17 cellular contexts compared by ENCODE assay signal in genomic region chr2:113103958-113104627, GRCh38. TPM values are rescaled to one million over a fixed set of nuclear protein-coding genes. Genes with fewer than 3 reads are reported as not detected.
DNase-seq lines count a peak whose midpoint lies in the region; ATAC-seq and TF ChIP-seq lines count a peak whose summit lies in the region.
"Had no signal": no experiment of that assay in that cellular context is flagged by ENCODE, and none has a peak within 500 bp of the region (broad histone marks: within the 10 kb centered on the region; RNA-seq: fewer than 3 reads in every experiment).

No MANE protein-coding gene starts in this region.

- H3K27me3 ChIP-seq in foreskin keratinocyte = no peaks in the 10 kb centered on the region
- H3K27me3 ChIP-seq: hepatocyte had no signal

- ATAC-seq in activated CD8-positive, alpha-beta T cell treated with anti-CD3 and anti-CD28 coated beads for 36 hours = peak; percentile 82
- ATAC-seq in activated CD8-positive, alpha-beta T cell treated with anti-CD3 and anti-CD28 coated beads, Interleukin-2, amount 10 ng/mL, durations not matched to agents 7 days and 5 days = no peak
- ATAC-seq in activated T-cell treated with anti-CD3 and anti-CD28 coated beads, Interleukin-2, amount 50 U/mL, for 4 hours = peak; percentile 82 to 83
- peak; percentile 24 for ATAC-seq in foreskin keratinocyte
- ATAC-seq in stimulated activated memory B cell treated with anti-CD40 and anti-IgM and Interleukin-4, amounts not matched to agents 10 μg/mL and 1 μg/mL and 100 μg/mL, for 72 hours = peak; percentile 90
- ATAC-seq: left cardiac atrium had no signal

- CTCF ChIA-PET in activated CD8-positive, alpha-beta T cell treated with anti-CD3 and anti-CD28 coated beads for 36 hours (lab: Charles Lee) = interaction anchor here (1.5 to 3.7 kb wide), 3 partner anchors 24 to 95 kb away, joined by 3 to 37 read pairs (median 7); no protein-coding TSS in a partner anchor
- CTCF ChIA-PET in activated CD8-positive, alpha-beta T cell treated with anti-CD3 and anti-CD28 coated beads, Interleukin-2, amount 10 ng/mL, durations not matched to agents 7 days and 5 days (lab: Charles Lee) = interaction anchor here (0.7 to 1.5 kb wide), 4 partner anchors 9 to 34 kb away, joined by 3 to 6 read pairs (median 3); no protein-coding TSS in a partner anchor

- TF ChIP-seq CTCF in activated CD8-positive, alpha-beta T cell treated with anti-CD3 and anti-CD28 coated beads for 36 hours (IDR thresholded peaks at IDR 0.05) = no peak
- TF ChIP-seq CTCF in foreskin keratinocyte (conservative IDR thresholded peaks at IDR 0.05) = no peak

- no peaks in the 10 kb centered on the region for H3K4me1 ChIP-seq in foreskin keratinocyte
- H3K4me1 ChIP-seq: prostate gland had no signal

- H3K27me3 Mint-ChIP-seq in activated CD8-positive, alpha-beta T cell treated with anti-CD3 and anti-CD28 coated beads for 36 hours = no peaks in the 10 kb centered on the region
- peaks cover 2% of the 10 kb centered on the region for H3K27me3 Mint-ChIP-seq in activated CD8-positive, alpha-beta T cell treated with anti-CD3 and anti-CD28 coated beads, Interleukin-2, amount 10 ng/mL, durations not matched to agents 7 days and 5 days (ENCODE audit: low read depth)
- peaks cover 6% of the 10 kb centered on the region for H3K27me3 Mint-ChIP-seq in activated T-cell treated with anti-CD3 and anti-CD28 coated beads, Interleukin-2, amount 50 U/mL, for 4 hours (ENCODE audit: low read depth)
- peaks cover 11% of the 10 kb centered on the region for H3K27me3 Mint-ChIP-seq in stimulated activated memory B cell treated with anti-CD40 and anti-IgM and Interleukin-4, amounts not matched to agents 10 μg/mL and 1 μg/mL and 100 μg/mL, for 72 hours

- H3K36me3 Mint-ChIP-seq in activated CD8-positive, alpha-beta T cell treated with anti-CD3 and anti-CD28 coated beads for 36 hours (ENCODE audit: low read depth) = peaks cover 9% of the 10 kb centered on the region
- H3K36me3 Mint-ChIP-seq in activated CD8-positive, alpha-beta T cell treated with anti-CD3 and anti-CD28 coated beads, Interleukin-2, amount 10 ng/mL, durations not matched to agents 7 days and 5 days (ENCODE audit: low read depth) = peaks cover 7% of the 10 kb centered on the region
- no peaks in the 10 kb centered on the region for H3K36me3 Mint-ChIP-seq in activated T-cell treated with anti-CD3 and anti-CD28 coated beads, Interleukin-2, amount 50 U/mL, for 4 hours (ENCODE audit: insufficient read depth)
- no peaks in the 10 kb centered on the region for H3K36me3 Mint-ChIP-seq in stimulated activated memory B cell treated with anti-CD40 and anti-IgM and Interleukin-4, amounts not matched to agents 10 μg/mL and 1 μg/mL and 100 μg/mL, for 72 hours

- H3K4me1 Mint-ChIP-seq in activated CD8-positive, alpha-beta T cell treated with anti-CD3 and anti-CD28 coated beads for 36 hours (ENCODE audit: low read depth) = peaks cover 38% of the 10 kb centered on the region
- H3K4me1 Mint-ChIP-seq in activated CD8-positive, alpha-beta T cell treated with anti-CD3 and anti-CD28 coated beads, Interleukin-2, amount 10 ng/mL, durations not matched to agents 7 days and 5 days (ENCODE audit: low read depth) = peaks cover 24% of the 10 kb centered on the region
- H3K4me1 Mint-ChIP-seq in activated T-cell treated with anti-CD3 and anti-CD28 coated beads, Interleukin-2, amount 50 U/mL, for 4 hours (ENCODE audit: low read depth) = peaks cover 29% of the 10 kb centered on the region
- peaks cover 19% of the 10 kb centered on the region for H3K4me1 Mint-ChIP-seq in stimulated activated memory B cell treated with anti-CD40 and anti-IgM and Interleukin-4, amounts not matched to agents 10 μg/mL and 1 μg/mL and 100 μg/mL, for 72 hours

- peak overlapping the region; percentile 7 for H3K4me3 Mint-ChIP-seq in activated CD8-positive, alpha-beta T cell treated with anti-CD3 and anti-CD28 coated beads for 36 hours
- H3K4me3 Mint-ChIP-seq in activated CD8-positive, alpha-beta T cell treated with anti-CD3 and anti-CD28 coated beads, Interleukin-2, amount 10 ng/mL, durations not matched to agents 7 days and 5 days = no peak overlapping the region
- H3K4me3 Mint-ChIP-seq in activated T-cell treated with anti-CD3 and anti-CD28 coated beads, Interleukin-2, amount 50 U/mL, for 4 hours = no peak overlapping the region
- H3K4me3 Mint-ChIP-seq in stimulated activated memory B cell treated with anti-CD40 and anti-IgM and Interleukin-4, amounts not matched to agents 10 μg/mL and 1 μg/mL and 100 μg/mL, for 72 hours = no peak overlapping the region

- intact Hi-C loops in activated CD8-positive, alpha-beta T cell treated with anti-CD3 and anti-CD28 coated beads for 36 hours (cut with micrococcal nuclease) = no loop called here

- DNase-seq in activated CD8-positive, alpha-beta T cell treated with anti-CD3 and anti-CD28 coated beads for 36 hours = peak; percentile 71
- DNase-seq in activated CD8-positive, alpha-beta T cell treated with anti-CD3 and anti-CD28 coated beads, Interleukin-2, amount 10 ng/mL, durations not matched to agents 7 days and 5 days = no peak
- DNase-seq in activated T-cell treated with anti-CD3 and anti-CD28 coated beads, Interleukin-2, amount 50 U/mL, for 4 hours = no peak
- DNase-seq in foreskin keratinocyte (peak in 1 of 2 donors; percentile 11), NCI-H69 (lab: John Stamatoyannopoulos, UW) (no peak), glomerular visceral epithelial cell (ENCODE audit: extremely low spot score) (no peak), HuH-7.5 (ENCODE audit: low spot score) (no peak)
- DNase-seq: Kasumi-1, left cardiac atrium, NCI-H187 treated with DMSO at 0.1 percent for 48 hours, NCI-H748 treated with DMSO at 0.1 percent for 48 hours, RPMI8226 had no signal

- peaks cover 19% of the 10 kb centered on the region for H3K9me3 Mint-ChIP-seq in activated CD8-positive, alpha-beta T cell treated with anti-CD3 and anti-CD28 coated beads for 36 hours
- peaks cover 7% of the 10 kb centered on the region for H3K9me3 Mint-ChIP-seq in activated CD8-positive, alpha-beta T cell treated with anti-CD3 and anti-CD28 coated beads, Interleukin-2, amount 10 ng/mL, durations not matched to agents 7 days and 5 days (ENCODE audit: insufficient read depth)
- H3K9me3 Mint-ChIP-seq in activated T-cell treated with anti-CD3 and anti-CD28 coated beads, Interleukin-2, amount 50 U/mL, for 4 hours = peaks cover 9% of the 10 kb centered on the region
- peaks cover 6% of the 10 kb centered on the region for H3K9me3 Mint-ChIP-seq in stimulated activated memory B cell treated with anti-CD40 and anti-IgM and Interleukin-4, amounts not matched to agents 10 μg/mL and 1 μg/mL and 100 μg/mL, for 72 hours

- H3K27ac Mint-ChIP-seq in activated CD8-positive, alpha-beta T cell treated with anti-CD3 and anti-CD28 coated beads for 36 hours = peak overlapping the region; percentile 87
- no peak overlapping the region for H3K27ac Mint-ChIP-seq in activated CD8-positive, alpha-beta T cell treated with anti-CD3 and anti-CD28 coated beads, Interleukin-2, amount 10 ng/mL, durations not matched to agents 7 days and 5 days
- peak overlapping the region; percentile 28 for H3K27ac Mint-ChIP-seq in stimulated activated memory B cell treated with anti-CD40 and anti-IgM and Interleukin-4, amounts not matched to agents 10 μg/mL and 1 μg/mL and 100 μg/mL, for 72 hours

- H3K27ac ChIP-seq in foreskin keratinocyte = no peak overlapping the region
- H3K27ac ChIP-seq: hepatocyte, prostate gland had no signal

- POLR2A ChIA-PET in activated CD8-positive, alpha-beta T cell treated with anti-CD3 and anti-CD28 coated beads for 36 hours (lab: Charles Lee) = interaction anchor here (1.0 to 1.9 kb wide), 6 partner anchors 11 to 70 kb away, joined by 3 to 12 read pairs (median 4); partner anchors contain the start of gene PSD4
- POLR2A ChIA-PET in activated CD8-positive, alpha-beta T cell treated with anti-CD3 and anti-CD28 coated beads, Interleukin-2, amount 10 ng/mL, durations not matched to agents 7 days and 5 days (lab: Charles Lee) = interaction anchor here (1.4 to 1.8 kb wide), 2 partner anchors 17 to 70 kb away, joined by 3 to 4 read pairs; partner anchors contain the start of gene PSD4

RNA-seq across cellular contexts. Expression of gene IL1RN, which starts 23.3 kb away (rescaled TPM):
- under 1 TPM; 0.50 to 0.85 TPM for total RNA-seq in activated CD8-positive, alpha-beta T cell treated with anti-CD3 and anti-CD28 coated beads for 36 hours
- total RNA-seq in activated CD8-positive, alpha-beta T cell treated with anti-CD3 and anti-CD28 coated beads, Interleukin-2, amount 10 ng/mL, durations not matched to agents 7 days and 5 days = under 1 TPM in 1 of 2 experiments, not detected in 1; 0.31 TPM
- total RNA-seq in activated T-cell treated with anti-CD3 and anti-CD28 coated beads, Interleukin-2, amount 50 U/mL, for 4 hours = 1 to 10 TPM; 1.2 to 2.5 (median 1.8) TPM
- total RNA-seq in foreskin keratinocyte = 20.8 and 28.9 TPM in 2 replicates
- polyA plus RNA-seq in foreskin keratinocyte = 20.4 and 29.6 TPM in 2 replicates
- total RNA-seq: myocyte had no signal

RNA-seq across cellular contexts. Expression of gene IL1F10, which starts 36.3 kb away (rescaled TPM):
- not detected for total RNA-seq in activated CD8-positive, alpha-beta T cell treated with anti-CD3 and anti-CD28 coated beads for 36 hours
- not detected for total RNA-seq in activated CD8-positive, alpha-beta T cell treated with anti-CD3 and anti-CD28 coated beads, Interleukin-2, amount 10 ng/mL, durations not matched to agents 7 days and 5 days
- not detected for total RNA-seq in activated T-cell treated with anti-CD3 and anti-CD28 coated beads, Interleukin-2, amount 50 U/mL, for 4 hours
- total RNA-seq in foreskin keratinocyte = not detected in 2 replicates
- polyA plus RNA-seq in foreskin keratinocyte = 0.12 TPM in 1 of 2 replicates, not detected in the other
- total RNA-seq: hepatocyte, left cardiac atrium, myocyte, prostate gland, urinary bladder had no signal
- polyA plus RNA-seq: hepatocyte, urinary bladder had no signal

RNA-seq across cellular contexts. Expression of gene IL36RN, which starts 45.1 kb away (rescaled TPM):
- total RNA-seq in activated CD8-positive, alpha-beta T cell treated with anti-CD3 and anti-CD28 coated beads for 36 hours = not detected
- total RNA-seq in activated CD8-positive, alpha-beta T cell treated with anti-CD3 and anti-CD28 coated beads, Interleukin-2, amount 10 ng/mL, durations not matched to agents 7 days and 5 days = not detected
- total RNA-seq in activated T-cell treated with anti-CD3 and anti-CD28 coated beads, Interleukin-2, amount 50 U/mL, for 4 hours = 1 to 10 TPM in 2 of 3 donors, under 1 TPM in 1; 0.61 to 3.9 (median 1.6) TPM
- 0.67 and 0.88 TPM in 2 replicates for total RNA-seq in foreskin keratinocyte
- 0.50 and 0.60 TPM in 2 replicates for polyA plus RNA-seq in foreskin keratinocyte
- total RNA-seq: left cardiac atrium, myocyte, prostate gland had no signal
- polyA plus RNA-seq: urinary bladder had no signal

RNA-seq across cellular contexts. Expression of gene IL36B, which starts 51.4 kb away (rescaled TPM):
- not detected for total RNA-seq in activated CD8-positive, alpha-beta T cell treated with anti-CD3 and anti-CD28 coated beads for 36 hours
- not detected for total RNA-seq in activated CD8-positive, alpha-beta T cell treated with anti-CD3 and anti-CD28 coated beads, Interleukin-2, amount 10 ng/mL, durations not matched to agents 7 days and 5 days
- not detected for total RNA-seq in activated T-cell treated with anti-CD3 and anti-CD28 coated beads, Interleukin-2, amount 50 U/mL, for 4 hours
- not detected in 2 replicates for total RNA-seq in foreskin keratinocyte
- polyA plus RNA-seq in foreskin keratinocyte = not detected in 2 replicates
- total RNA-seq: hepatocyte, left cardiac atrium, myocyte, prostate gland, urinary bladder had no signal
- polyA plus RNA-seq: hepatocyte, urinary bladder had no signal
